Comparison of ENCODE assay signal across 1 cellular context in the genomic region with DNA sequence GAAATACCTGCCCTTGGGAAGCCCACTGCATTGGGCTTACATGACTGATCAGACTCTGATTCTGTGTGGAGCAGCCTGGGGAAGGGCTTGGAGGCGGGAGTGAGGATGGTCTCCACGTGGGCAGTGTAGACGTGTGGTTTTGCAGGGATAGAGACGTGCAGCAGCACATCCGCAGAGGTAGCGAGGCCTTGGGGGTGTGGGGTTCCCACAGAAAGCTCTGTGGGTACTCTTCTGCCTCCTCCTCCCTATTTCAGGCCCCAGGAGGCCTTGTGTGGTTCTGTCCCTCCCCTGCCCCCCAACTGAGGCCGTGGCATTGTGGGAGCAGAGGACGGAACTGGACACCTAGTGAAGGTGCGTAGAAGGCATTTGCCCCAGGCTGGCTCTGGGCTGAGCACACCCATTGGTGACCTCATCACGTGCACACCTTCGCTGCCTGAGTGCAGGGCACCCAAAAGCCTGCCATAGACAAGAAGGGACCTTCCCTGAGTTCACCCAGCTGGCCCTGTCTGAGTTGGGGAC.
TF ChIP-seq lines count a peak whose summit lies in the region.

No MANE protein-coding gene starts in this region.

TF ChIP-seq in GM12891, 5 proteins besides CTCF, POLR2A, EP300 and RAD21 (continued from another document):
- TF ChIP-seq PAX5 (IDR thresholded peaks at IDR 0.05; ENCODE audit: insufficient read depth, low read length, severe bottlenecking), result no peak
